Comparison of ENCODE assay signal across 1 cellular context in the genomic region with DNA sequence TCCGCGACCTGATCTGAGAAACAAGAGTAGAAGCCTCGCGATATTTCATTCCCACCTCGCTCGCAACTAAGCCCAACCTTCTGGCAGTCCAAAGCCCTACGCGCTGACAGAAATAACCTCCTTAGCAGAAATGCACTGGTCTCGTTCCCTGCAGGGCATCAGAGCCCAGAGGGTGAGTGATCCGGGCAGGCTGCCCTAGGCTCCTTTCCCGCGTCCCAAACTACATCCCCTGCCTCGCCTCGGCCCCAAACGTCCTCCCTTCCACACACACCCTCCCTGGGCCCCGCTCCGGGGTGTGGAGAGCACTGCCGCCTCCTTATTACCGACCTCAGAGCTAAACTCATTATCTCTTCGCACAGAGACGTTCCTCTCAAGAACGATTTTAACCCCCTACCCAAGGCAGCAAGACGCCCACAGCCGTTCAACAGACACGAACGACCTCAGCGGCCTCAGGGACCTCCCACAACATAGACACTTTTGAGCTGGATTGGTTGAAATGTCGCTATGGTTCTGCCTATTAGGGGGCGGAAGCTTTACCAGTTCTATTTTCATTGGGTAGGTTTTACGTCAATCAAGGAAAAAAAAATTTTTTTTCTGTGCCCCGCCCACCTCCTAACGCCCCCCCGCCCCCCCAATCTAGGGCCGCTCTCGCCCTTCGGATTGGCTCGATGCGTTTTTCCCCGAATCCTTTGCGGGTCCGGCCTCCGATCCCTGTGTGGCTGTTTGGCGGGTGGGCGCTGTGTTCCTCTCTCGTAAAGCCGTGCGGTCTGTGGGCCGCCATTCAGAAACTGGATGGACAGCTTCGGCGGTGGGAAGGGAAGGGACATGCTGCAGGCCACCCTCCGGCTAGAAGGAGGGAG.
TF ChIP-seq lines count a peak whose summit lies in the region.

A gene (minus strand): TSS at position 439 of the 860 bp plus-strand sequence. CDS start 95 bp downstream, at position 344.

TF ChIP-seq in HepG2, 621 proteins besides CTCF, POLR2A, EP300 and RAD21 (continued from another document and continues in another):
- TF ChIP-seq, protein P1, sequence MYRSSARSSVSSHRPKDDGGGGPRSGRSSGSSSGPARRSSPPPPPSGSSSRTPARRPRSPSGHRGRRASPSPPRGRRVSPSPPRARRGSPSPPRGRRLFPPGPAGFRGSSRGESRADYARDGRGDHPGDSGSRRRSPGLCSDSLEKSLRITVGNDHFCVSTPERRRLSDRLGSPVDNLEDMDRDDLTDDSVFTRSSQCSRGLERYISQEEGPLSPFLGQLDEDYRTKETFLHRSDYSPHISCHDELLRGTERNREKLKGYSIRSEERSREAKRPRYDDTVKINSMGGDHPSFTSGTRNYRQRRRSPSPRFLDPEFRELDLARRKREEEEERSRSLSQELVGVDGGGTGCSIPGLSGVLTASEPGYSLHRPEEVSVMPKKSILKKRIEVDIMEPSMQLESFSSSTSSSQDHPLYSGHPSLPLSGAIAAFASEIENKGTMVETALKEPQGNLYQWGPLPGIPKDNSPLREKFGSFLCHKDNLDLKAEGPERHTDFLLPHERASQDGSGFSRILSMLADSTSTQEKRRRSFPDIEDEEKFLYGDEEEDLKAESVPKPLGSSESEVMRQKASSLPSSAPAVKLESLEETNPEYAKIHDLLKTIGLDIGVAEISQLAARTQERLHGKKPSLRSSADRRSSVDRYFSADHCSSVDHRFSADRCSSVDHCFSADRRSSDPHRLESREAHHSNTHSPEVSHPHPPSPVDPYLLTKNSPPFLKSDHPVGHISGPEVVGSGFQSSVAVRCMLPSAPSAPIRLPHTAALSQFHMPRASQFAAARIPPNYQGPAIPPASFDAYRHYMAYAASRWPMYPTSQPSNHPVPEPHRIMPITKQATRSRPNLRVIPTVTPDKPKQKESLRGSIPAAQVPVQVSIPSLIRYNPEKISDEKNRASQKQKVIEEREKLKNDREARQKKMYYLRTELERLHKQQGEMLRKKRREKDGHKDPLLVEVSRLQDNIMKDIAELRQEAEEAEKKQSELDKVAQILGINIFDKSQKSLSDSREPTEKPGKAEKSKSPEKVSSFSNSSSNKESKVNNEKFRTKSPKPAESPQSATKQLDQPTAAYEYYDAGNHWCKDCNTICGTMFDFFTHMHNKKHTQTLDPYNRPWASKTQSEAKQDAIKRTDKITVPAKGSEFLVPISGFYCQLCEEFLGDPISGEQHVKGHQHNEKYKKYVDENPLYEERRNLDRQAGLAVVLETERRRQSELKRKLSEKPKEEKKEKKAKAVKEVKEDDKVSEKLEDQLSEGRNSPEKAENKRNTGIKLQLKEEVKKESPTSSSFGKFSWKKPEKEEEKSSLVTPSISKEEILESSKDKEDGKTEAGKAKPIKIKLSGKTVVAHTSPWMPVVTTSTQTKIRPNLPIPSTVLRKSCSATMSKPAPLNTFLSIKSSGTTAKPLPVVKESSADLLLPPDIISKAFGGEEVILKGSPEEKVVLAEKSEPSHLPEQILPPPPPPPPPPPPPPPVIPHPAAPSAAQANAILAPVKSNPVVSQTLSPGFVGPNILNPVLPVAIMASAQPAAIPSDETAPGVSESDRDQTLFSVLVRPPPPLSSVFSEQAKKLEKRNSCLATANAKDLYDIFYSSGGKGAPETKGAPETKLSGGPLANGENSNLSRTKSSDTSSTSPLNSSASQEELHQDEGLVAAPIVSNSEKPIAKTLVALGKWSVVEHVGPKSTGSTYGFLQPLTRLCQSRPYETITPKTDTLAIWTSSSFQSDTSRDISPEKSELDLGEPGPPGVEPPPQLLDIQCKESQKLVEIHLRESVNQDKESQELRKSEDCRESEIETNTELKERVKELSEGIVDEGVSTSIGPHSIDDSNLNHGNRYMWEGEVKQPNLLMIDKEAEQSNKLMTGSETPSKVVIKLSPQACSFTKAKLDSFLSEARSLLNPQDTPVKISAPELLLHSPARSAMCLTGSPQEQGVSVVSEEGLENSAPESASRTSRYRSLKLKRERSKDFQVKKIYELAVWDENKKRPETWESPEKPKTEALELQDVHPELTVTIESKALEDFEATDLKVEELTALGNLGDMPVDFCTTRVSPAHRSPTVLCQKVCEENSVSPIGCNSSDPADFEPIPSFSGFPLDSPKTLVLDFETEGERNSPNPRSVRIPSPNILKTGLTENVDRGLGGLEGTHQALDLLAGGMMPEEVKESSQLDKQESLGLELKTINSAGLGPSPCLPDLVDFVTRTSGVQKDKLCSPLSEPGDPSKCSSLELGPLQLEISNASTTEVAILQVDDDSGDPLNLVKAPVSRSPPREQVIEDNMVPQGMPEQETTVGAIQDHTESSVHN (CRISPR knock-in tag; IDR thresholded peaks at IDR 0.05): 0 out of 2 replicates have a peak, but pooled peaks have one; percentile 30
- TF ChIP-seq CENPT (CRISPR knock-in tag; IDR thresholded peaks at IDR 0.05; ENCODE audit: low read depth): 0 out of 2 replicates have a peak, but pooled peaks have one; percentile 49
- TF ChIP-seq ZNF772 (CRISPR knock-in tag; IDR thresholded peaks at IDR 0.05): peak; percentile 74
- peak; percentile 81 for TF ChIP-seq ZNF331 (CRISPR knock-in tag; IDR thresholded peaks at IDR 0.05)
- TF ChIP-seq, protein P2, sequence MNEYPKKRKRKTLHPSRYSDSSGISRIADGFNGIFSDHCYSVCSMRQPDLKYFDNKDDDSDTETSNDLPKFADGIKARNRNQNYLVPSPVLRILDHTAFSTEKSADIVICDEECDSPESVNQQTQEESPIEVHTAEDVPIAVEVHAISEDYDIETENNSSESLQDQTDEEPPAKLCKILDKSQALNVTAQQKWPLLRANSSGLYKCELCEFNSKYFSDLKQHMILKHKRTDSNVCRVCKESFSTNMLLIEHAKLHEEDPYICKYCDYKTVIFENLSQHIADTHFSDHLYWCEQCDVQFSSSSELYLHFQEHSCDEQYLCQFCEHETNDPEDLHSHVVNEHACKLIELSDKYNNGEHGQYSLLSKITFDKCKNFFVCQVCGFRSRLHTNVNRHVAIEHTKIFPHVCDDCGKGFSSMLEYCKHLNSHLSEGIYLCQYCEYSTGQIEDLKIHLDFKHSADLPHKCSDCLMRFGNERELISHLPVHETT (CRISPR knock-in tag; conservative IDR thresholded peaks at IDR 0.05): 0 out of 2 replicates have a peak, but pooled peaks have one; percentile 56
- TF ChIP-seq, protein P3, sequence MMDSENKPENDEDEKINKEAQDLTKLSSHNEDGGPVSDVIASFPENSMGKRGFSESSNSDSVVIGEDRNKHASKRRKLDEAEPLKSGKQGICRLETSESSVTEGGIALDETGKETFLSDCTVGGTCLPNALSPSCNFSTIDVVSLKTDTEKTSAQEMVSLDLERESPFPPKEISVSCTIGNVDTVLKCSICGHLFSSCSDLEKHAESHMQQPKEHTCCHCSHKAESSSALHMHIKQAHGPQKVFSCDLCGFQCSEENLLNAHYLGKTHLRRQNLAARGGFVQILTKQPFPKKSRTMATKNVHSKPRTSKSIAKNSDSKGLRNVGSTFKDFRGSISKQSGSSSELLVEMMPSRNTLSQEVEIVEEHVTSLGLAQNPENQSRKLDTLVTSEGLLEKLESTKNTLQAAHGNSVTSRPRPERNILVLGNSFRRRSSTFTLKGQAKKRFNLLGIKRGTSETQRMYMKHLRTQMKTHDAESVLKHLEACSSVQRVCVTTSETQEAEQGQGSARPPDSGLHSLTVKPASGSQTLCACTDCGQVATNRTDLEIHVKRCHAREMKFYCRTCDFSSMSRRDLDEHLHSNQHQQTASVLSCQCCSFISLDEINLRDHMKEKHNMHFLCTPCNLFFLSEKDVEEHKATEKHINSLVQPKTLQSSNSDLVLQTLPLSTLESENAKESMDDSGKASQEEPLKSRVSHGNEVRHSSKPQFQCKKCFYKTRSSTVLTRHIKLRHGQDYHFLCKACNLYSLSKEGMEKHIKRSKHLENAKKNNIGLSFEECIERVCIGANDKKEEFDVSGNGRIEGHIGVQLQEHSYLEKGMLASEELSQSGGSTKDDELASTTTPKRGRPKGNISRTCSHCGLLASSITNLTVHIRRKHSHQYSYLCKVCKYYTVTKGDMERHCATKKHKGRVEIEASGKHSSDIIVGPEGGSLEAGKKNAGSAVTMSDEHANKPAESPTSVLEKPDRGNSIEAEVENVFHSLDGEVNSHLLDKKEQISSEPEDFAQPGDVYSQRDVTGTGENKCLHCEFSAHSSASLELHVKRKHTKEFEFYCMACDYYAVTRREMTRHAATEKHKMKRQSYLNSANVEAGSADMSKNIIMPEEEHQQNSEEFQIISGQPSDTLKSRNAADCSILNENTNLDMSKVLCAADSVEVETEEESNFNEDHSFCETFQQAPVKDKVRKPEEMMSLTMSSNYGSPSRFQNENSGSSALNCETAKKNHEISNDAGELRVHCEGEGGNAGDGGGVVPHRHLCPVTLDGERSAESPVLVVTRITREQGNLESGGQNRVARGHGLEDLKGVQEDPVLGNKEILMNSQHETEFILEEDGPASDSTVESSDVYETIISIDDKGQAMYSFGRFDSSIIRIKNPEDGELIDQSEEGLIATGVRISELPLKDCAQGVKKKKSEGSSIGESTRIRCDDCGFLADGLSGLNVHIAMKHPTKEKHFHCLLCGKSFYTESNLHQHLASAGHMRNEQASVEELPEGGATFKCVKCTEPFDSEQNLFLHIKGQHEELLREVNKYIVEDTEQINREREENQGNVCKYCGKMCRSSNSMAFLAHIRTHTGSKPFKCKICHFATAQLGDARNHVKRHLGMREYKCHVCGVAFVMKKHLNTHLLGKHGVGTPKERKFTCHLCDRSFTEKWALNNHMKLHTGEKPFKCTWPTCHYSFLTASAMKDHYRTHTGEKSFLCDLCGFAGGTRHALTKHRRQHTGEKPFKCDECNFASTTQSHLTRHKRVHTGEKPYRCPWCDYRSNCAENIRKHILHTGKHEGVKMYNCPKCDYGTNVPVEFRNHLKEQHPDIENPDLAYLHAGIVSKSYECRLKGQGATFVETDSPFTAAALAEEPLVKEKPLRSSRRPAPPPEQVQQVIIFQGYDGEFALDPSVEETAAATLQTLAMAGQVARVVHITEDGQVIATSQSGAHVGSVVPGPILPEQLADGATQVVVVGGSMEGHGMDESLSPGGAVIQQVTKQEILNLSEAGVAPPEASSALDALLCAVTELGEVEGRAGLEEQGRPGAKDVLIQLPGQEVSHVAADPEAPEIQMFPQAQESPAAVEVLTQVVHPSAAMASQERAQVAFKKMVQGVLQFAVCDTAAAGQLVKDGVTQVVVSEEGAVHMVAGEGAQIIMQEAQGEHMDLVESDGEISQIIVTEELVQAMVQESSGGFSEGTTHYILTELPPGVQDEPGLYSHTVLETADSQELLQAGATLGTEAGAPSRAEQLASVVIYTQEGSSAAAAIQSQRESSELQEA (CRISPR knock-in tag; IDR thresholded peaks at IDR 0.05; ENCODE audit: not compliant biosample characterization): peak; percentile 46
- peak; percentile 78 for TF ChIP-seq ZNF781 (CRISPR knock-in tag; IDR thresholded peaks at IDR 0.05; ENCODE audit: borderline replicate concordance, not compliant biosample characterization)
- TF ChIP-seq ZSCAN30 (CRISPR knock-in tag; IDR thresholded peaks at IDR 0.05): 0 out of 2 replicates have a peak, but pooled peaks have one; percentile 78
- 0 out of 2 replicates have a peak, but pooled peaks have one; percentile 26 for TF ChIP-seq MAZ (IDR thresholded peaks at IDR 0.05; ENCODE audit: borderline replicate concordance, low read depth, low read length)
- peak; percentile 91 for TF ChIP-seq MAZ (CRISPR knock-in tag; IDR thresholded peaks at IDR 0.05; ENCODE audit: low read depth)
- TF ChIP-seq CREM (IDR thresholded peaks at IDR 0.05): peak; percentile 12; the same call in 1 of the 2 replicates
- TF ChIP-seq CREM (CRISPR knock-in tag; IDR thresholded peaks at IDR 0.05): no peak
- TF ChIP-seq ZNF230 (CRISPR knock-in tag; IDR thresholded peaks at IDR 0.05): peak; percentile 89; the same call in 1 of the 2 replicates
- 0 out of 2 replicates have a peak, but pooled peaks have one; percentile 6 for TF ChIP-seq ONECUT2 (CRISPR knock-in tag; IDR thresholded peaks at IDR 0.05)
- TF ChIP-seq ZNF883 (CRISPR knock-in tag; IDR thresholded peaks at IDR 0.05; ENCODE audit: not compliant biosample characterization): peak; percentile 69
- TF ChIP-seq ZBTB20 (CRISPR knock-in tag; IDR thresholded peaks at IDR 0.05; ENCODE audit: borderline replicate concordance, low read depth): peak; percentile 52; the same call in 1 of the 2 replicates
- TF ChIP-seq ZNF317 (CRISPR knock-in tag; IDR thresholded peaks at IDR 0.05): no peak; the same call in 1 of the 2 replicates
- peak; percentile 94 for TF ChIP-seq POLR2AphosphoS5 (IDR thresholded peaks at IDR 0.05; ENCODE audit: low read depth, low read length)
- peak; percentile 69; the same call in 1 of the 2 replicates for TF ChIP-seq ZNF232 (CRISPR knock-in tag; IDR thresholded peaks at IDR 0.05; ENCODE audit: borderline replicate concordance)
- TF ChIP-seq ZNF782 (CRISPR knock-in tag; IDR thresholded peaks at IDR 0.05; ENCODE audit: borderline replicate concordance): peak; percentile 36; the same call in 1 of the 2 replicates
- TF ChIP-seq MED1 (CRISPR knock-in tag; IDR thresholded peaks at IDR 0.05): peak; percentile 58
- no peak for TF ChIP-seq CENPX (CRISPR knock-in tag; IDR thresholded peaks at IDR 0.05)
- TF ChIP-seq ZNF607 (CRISPR knock-in tag; IDR thresholded peaks at IDR 0.05; ENCODE audit: borderline replicate concordance): peak; percentile 64; the same call in 1 of the 2 replicates
- TF ChIP-seq, protein P4, sequence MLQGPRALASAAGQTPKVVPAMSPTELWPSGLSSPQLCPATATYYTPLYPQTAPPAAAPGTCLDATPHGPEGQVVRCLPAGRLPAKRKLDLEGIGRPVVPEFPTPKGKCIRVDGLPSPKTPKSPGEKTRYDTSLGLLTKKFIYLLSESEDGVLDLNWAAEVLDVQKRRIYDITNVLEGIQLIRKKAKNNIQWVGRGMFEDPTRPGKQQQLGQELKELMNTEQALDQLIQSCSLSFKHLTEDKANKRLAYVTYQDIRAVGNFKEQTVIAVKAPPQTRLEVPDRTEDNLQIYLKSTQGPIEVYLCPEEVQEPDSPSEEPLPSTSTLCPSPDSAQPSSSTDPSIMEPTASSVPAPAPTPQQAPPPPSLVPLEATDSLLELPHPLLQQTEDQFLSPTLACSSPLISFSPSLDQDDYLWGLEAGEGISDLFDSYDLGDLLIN (CRISPR knock-in tag; IDR thresholded peaks at IDR 0.05; ENCODE audit: borderline replicate concordance): 0 out of 2 replicates have a peak, but pooled peaks have one; percentile 58
- TF ChIP-seq ZNF143 (CRISPR knock-in tag; IDR thresholded peaks at IDR 0.05): peak; percentile 87
- TF ChIP-seq, protein P5, sequence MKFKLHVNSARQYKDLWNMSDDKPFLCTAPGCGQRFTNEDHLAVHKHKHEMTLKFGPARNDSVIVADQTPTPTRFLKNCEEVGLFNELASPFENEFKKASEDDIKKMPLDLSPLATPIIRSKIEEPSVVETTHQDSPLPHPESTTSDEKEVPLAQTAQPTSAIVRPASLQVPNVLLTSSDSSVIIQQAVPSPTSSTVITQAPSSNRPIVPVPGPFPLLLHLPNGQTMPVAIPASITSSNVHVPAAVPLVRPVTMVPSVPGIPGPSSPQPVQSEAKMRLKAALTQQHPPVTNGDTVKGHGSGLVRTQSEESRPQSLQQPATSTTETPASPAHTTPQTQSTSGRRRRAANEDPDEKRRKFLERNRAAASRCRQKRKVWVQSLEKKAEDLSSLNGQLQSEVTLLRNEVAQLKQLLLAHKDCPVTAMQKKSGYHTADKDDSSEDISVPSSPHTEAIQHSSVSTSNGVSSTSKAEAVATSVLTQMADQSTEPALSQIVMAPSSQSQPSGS (CRISPR knock-in tag; IDR thresholded peaks at IDR 0.05): peak; percentile 35; the same call in 1 of the 2 replicates
- 0 out of 2 replicates have a peak, but pooled peaks have one; percentile 22 for TF ChIP-seq ZNF878 (CRISPR knock-in tag; IDR thresholded peaks at IDR 0.05)
- TF ChIP-seq TARDBP (CRISPR knock-in tag; IDR thresholded peaks at IDR 0.05): peak; percentile 65; the same call in 1 of the 2 replicates
- TF ChIP-seq ZNF605 (CRISPR knock-in tag; IDR thresholded peaks at IDR 0.05): 0 out of 2 replicates have a peak, but pooled peaks have one; percentile 62
